8 cellular contexts compared by ENCODE assay signal in genomic region chr11:1309498-1310314, GRCh38. TPM values are rescaled to one million over a fixed set of nuclear protein-coding genes. Genes with fewer than 3 reads are reported as not detected.
A peak's percentile ranks its signal among the peaks of the same experiment; 100 is the strongest.
DNase-seq lines count a peak whose midpoint lies in the region; ATAC-seq and TF ChIP-seq lines count a peak whose summit lies in the region.

TSS of gene TOLLIP (minus strand) at chr11:1309632. CDS start at chr11:1309498, 134 bp downstream.

- no peaks in the 10 kb centered on the region for H3K4me1 ChIP-seq in BE2C

- no peaks in the 10 kb centered on the region for H3K27me3 ChIP-seq in BE2C

- TF ChIP-seq CTCF in BE2C (IDR thresholded peaks at IDR 0.05; ENCODE audit: low read depth, low read length) (no peak), choroid plexus epithelial cell (conservative IDR thresholded peaks at IDR 0.05; ENCODE audit: low read depth, low read length) (peak; percentile 35)

- H3K4me3 Mint-ChIP-seq in activated CD4-positive, alpha-beta T cell treated with anti-CD3 and anti-CD28 coated beads for 36 hours = peak within 1 kb of the TSS; percentile 76

- peaks cover 40% of the 10 kb centered on the region for H3K4me1 Mint-ChIP-seq in activated CD4-positive, alpha-beta T cell treated with anti-CD3 and anti-CD28 coated beads for 36 hours

- H3K4me3 ChIP-seq in BE2C (ENCODE audit: low read depth, low read length) = peak within 1 kb of the TSS; percentile 52
- peak within 1 kb of the TSS; percentile 80 for H3K4me3 ChIP-seq in choroid plexus epithelial cell (ENCODE audit: low read depth, low read length)

- intact Hi-C loops in activated CD4-positive, alpha-beta T cell treated with anti-CD3 and anti-CD28 coated beads for 36 hours (cut with DNase I, micrococcal nuclease) = loop anchor here (1.0 to 5.0 kb wide), 10 partner anchors 23 to 768 kb away; partner anchors contain the start of genes BRSK2 (in 2 of the 2), AP2A2 (in 1 of the 2), CHID1 (in 1 of the 2) and DUSP8 (in 1 of the 2)

- H3K9me3 Mint-ChIP-seq in activated CD4-positive, alpha-beta T cell treated with anti-CD3 and anti-CD28 coated beads for 36 hours (ENCODE audit: low read depth) = peaks cover 11% of the 10 kb centered on the region

- H3K36me3 Mint-ChIP-seq in activated CD4-positive, alpha-beta T cell treated with anti-CD3 and anti-CD28 coated beads for 36 hours (ENCODE audit: low read depth) = peaks cover 22% of the 10 kb centered on the region

- ATAC-seq in HG03432 (IDR thresholded peaks at IDR 0.05; ENCODE audit: unreplicated experiment) = peak; percentile 84
- ATAC-seq in activated CD4-positive, alpha-beta T cell treated with anti-CD3 and anti-CD28 coated beads for 36 hours = peak; percentile 92

- no peaks in the 10 kb centered on the region for H3K9me3 ChIP-seq in BE2C

- CTCF ChIA-PET in activated CD4-positive, alpha-beta T cell treated with anti-CD3 and anti-CD28 coated beads for 36 hours (lab: Charles Lee) = interaction anchor here (0.7 to 2.6 kb wide), 5 partner anchors 9 to 296 kb away, joined by 3 to 7 read pairs (median 4); no protein-coding TSS in a partner anchor

- peak; percentile 92 for TF ChIP-seq POLR2A in GM19193 (IDR thresholded peaks at IDR 0.05; ENCODE audit: extremely low read depth, insufficient read depth, insufficient read length)

- H3K36me3 ChIP-seq in BE2C = no peaks in the 10 kb centered on the region

- DNase-seq in BE2C (peak; percentile 91), NCI-H510A (lab: John Stamatoyannopoulos, UW) (peak; percentile 62), choroid plexus epithelial cell (ENCODE audit: low read depth) (peak; percentile 92), kidney tubule cell (ENCODE audit: low spot score) (peak; percentile 94)
- peak; percentile 98 for DNase-seq in activated CD4-positive, alpha-beta T cell treated with anti-CD3 and anti-CD28 coated beads for 36 hours
- DNase-seq in stimulated activated CD4-positive, alpha-beta T cell treated with anti-CD3 and anti-CD28 coated beads, Interleukin-1b, Interleukin-23, amount 100 ng/mL, for 1 hour (ENCODE audit: low read depth in 2 of 2) = peak; percentile 95

- no peaks in the 10 kb centered on the region for H3K27me3 Mint-ChIP-seq in activated CD4-positive, alpha-beta T cell treated with anti-CD3 and anti-CD28 coated beads for 36 hours

- peak within 1 kb of the TSS; percentile 92 for H3K27ac Mint-ChIP-seq in activated CD4-positive, alpha-beta T cell treated with anti-CD3 and anti-CD28 coated beads for 36 hours

- POLR2A ChIA-PET in activated CD4-positive, alpha-beta T cell treated with anti-CD3 and anti-CD28 coated beads for 36 hours (lab: Charles Lee) = interaction anchor here (0.5 to 0.8 kb wide), 2 partner anchors 83 to 110 kb away, joined by 3 to 5 read pairs; no protein-coding TSS in a partner anchor

RNA-seq across cellular contexts. Expression of gene TOLLIP, which starts in this region (rescaled TPM):
- 38.5 TPM for polyA plus RNA-seq in BE2C (2012; ENCODE audit: insufficient read depth, insufficient read length, low read depth)
- 10 to 100 TPM; 29.6 to 45.8 TPM for total RNA-seq in activated CD4-positive, alpha-beta T cell treated with anti-CD3 and anti-CD28 coated beads for 36 hours

Comparison
In these comparisons a context has a peak if more than half of its experiments do, and no peak if none do; other contexts are left out.
1. Peak in every context shown above with its lines: DNase-seq, ATAC-seq and H3K4me3 ChIP-seq.